In the genomic region with DNA sequence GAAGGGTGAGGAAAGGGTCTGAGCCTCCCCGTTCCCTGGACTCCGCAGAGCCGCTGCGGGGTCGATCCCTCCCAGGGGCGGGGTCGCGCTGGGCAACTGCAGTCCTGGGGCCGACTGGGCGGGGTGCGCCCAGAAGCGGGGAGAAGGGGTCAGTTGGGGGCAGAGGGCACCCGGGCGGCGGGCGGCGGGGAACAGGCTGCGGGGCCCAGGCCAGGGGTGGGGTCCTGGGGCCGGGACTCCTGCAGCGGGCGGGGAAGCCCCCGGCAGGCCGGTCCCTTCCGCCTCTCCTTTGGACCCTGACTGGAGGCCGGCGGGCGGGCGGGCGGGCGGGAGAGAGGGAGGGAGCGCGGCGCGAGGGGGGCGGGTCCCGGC, we compare ENCODE assay signal across 8 cellular contexts. TPM values are rescaled to one million over a fixed set of nuclear protein-coding genes. Genes with fewer than 3 reads are reported as not detected.
DNase-seq lines count a peak whose midpoint lies in the region; ATAC-seq and TF ChIP-seq lines count a peak whose summit lies in the region.

No MANE protein-coding gene starts in this region.

- H3K36me3 ChIP-seq in tibial nerve = no peaks in the 10 kb centered on the region

- H3K4me1 ChIP-seq in tibial nerve = peaks cover 0 to 54% (median 41%) of the 10 kb centered on the region in 4 donors

- ATAC-seq in HG03457 (IDR thresholded peaks at IDR 0.05; ENCODE audit: unreplicated experiment) = peak; percentile 18

- no peaks in the 10 kb centered on the region for H3K27me3 ChIP-seq in layer of hippocampus (ENCODE audit: control insufficient read depth, insufficient read depth, low read length)
- no peaks in the 10 kb centered on the region for H3K27me3 ChIP-seq in tibial nerve

- H3K9me3 ChIP-seq in tibial nerve = no peaks in the 10 kb centered on the region

- TF ChIP-seq POLR2A in tibial nerve (IDR thresholded peaks at IDR 0.05) = no peak

- H3K27ac ChIP-seq in angular gyrus (ENCODE audit: low read depth, low read length) = peak overlapping the region; percentile 95
- H3K27ac ChIP-seq in layer of hippocampus (ENCODE audit: low read depth, low read length) = peak overlapping the region; percentile 97
- H3K27ac ChIP-seq in tibial nerve = peak overlapping the region; percentile 98 to 100 (median 99)

- no peak for TF ChIP-seq CTCF in tibial nerve (IDR thresholded peaks at IDR 0.05)

- DNase-seq in activated CD4-positive, CD25-positive, alpha-beta regulatory T cell treated with anti-CD3 and anti-CD28 coated beads, Interleukin-2, amount 50 U/mL, for 72 hours = peak; percentile 92
- no peak for DNase-seq in activated CD4-positive, CD25-positive, alpha-beta regulatory T cell (lab: John Stamatoyannopoulos, UW)
- DNase-seq in tibial nerve (ENCODE audit: low spot score in 2 of 2) (no peak), GM03348 (ENCODE audit: low spot score) (no peak)
- no peak for DNase-seq in NK-92 treated with Interleukin-12 subunit alpha and Interleukin-12 subunit beta, amount 100 ng/mL, for 24 hours (lab: John Stamatoyannopoulos, UW)

- WGBS in tibial nerve, 2 donors = 0% methylated on average over 8 of the region's 36 CpGs; no CpG with 5 or more reads in 1 of the 2 donors

- H3K4me3 ChIP-seq in tibial nerve = peak overlapping the region; percentile 93 to 98 (median 96)

- TF ChIP-seq EP300 in tibial nerve (IDR thresholded peaks at IDR 0.05) = peak in 1 of 2 donors; percentile 1

RNA-seq across cellular contexts. Expression of a gene that starts 0.4 kb away (rescaled TPM):
- 100 to 1,000 TPM in 1 of 4 donors, 10 to 100 TPM in 3; 53.6 to 107 (median 79.4) TPM for total RNA-seq in tibial nerve

RNA-seq across cellular contexts. Expression of a gene that starts 10.3 kb away (rescaled TPM):
- total RNA-seq in tibial nerve = 1 to 10 TPM; 2.7 to 5.7 (median 3.4) TPM

RNA-seq across cellular contexts. Expression of a gene that starts 10.4 kb away (rescaled TPM):
- 100 to 1,000 TPM in 1 of 4 donors, 10 to 100 TPM in 3; 33.3 to 120 (median 69.8) TPM for total RNA-seq in tibial nerve

RNA-seq across cellular contexts. Expression of a gene that starts 46.6 kb away (rescaled TPM):
- 10 to 100 TPM in 1 of 4 donors, 1 to 10 TPM in 2, under 1 TPM in 1; 0.78 to 14.7 (median 6.9) TPM for total RNA-seq in tibial nerve

RNA-seq across cellular contexts. Expression of a gene that starts 56.3 kb away (rescaled TPM):
- 10 to 100 TPM in 3 of 4 donors, 1 to 10 TPM in 1; 9.8 to 14.2 (median 11.5) TPM for total RNA-seq in tibial nerve
